ENCODE assay signal across 8 cellular contexts in the genomic region with DNA sequence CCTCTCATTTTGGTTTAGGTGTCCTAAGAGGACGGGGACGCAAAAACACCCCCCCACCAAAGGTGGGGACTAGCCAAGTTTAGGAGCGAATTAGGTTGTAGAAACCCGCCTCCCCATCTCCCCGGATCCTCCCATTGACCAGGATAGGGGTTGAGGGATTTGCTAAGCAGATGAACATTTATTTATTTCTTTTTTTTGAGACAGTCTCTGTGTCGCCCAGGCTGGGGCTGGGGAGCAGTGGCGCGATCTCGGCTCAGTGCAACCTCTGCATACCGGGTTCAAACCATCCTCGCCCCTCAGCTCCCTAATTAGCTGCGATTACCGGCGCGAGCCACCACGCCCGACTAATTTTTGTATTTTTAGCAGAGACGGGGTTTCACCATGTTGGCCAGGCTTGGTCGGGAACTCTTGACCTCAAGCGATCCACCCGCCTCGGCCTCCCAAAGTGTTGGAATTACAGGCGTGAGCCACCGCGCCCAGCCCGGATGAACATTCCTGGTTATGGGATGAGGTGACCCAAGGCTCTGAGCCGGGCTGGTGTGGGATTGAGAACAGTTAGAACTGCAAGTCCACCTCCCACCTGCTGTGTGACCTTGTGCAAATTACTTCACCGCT. TPM values are rescaled to one million over a fixed set of nuclear protein-coding genes. Genes with fewer than 3 reads are reported as not detected.
DNase-seq lines count a peak whose midpoint lies in the region; ATAC-seq and TF ChIP-seq lines count a peak whose summit lies in the region.

No MANE protein-coding gene starts in this region.

- H3T11ph ChIP-seq in H9 (ENCODE audit: low read length), result no peak overlapping the region

- no CpG with 5 or more reads among the region's 28 CpGs for WGBS in H9 (ENCODE audit: extremely low coverage, insufficient read length, low lambda C conversion rate)

- no peaks in the 10 kb centered on the region for H3K27me3 ChIP-seq in BJ (ENCODE audit: control insufficient read depth, insufficient read depth, low read length)
- no peaks in the 10 kb centered on the region for H3K27me3 ChIP-seq in H9 (ENCODE audit: insufficient read depth, low read length)

- no peak overlapping the region for H2AK5ac ChIP-seq in H9 (ENCODE audit: insufficient read length, low read length)

- no peak overlapping the region for H2AFZ ChIP-seq in H9 (ENCODE audit: low read length)

- H3K56ac ChIP-seq in H9 (ENCODE audit: insufficient read length, low read depth, low read length), result no peak overlapping the region

- H3K4me2 ChIP-seq in H9 (ENCODE audit: insufficient read depth, insufficient read length, low read length), result peak overlapping the region; percentile 79

- POLR2A ChIA-PET in BJ (lab: Charles Lee), result no interaction called here
- POLR2A ChIA-PET in activated CD8-positive, alpha-beta T cell treated with anti-CD3 and anti-CD28 coated beads for 36 hours (lab: Charles Lee), result interaction anchor here (1.0 to 1.2 kb wide), 2 partner anchors 9 to 12 kb away, joined by 3 to 8 read pairs; no protein-coding TSS in a partner anchor

- H4K91ac ChIP-seq in H9 (ENCODE audit: insufficient read length, low read depth, low read length), result no peak overlapping the region

- no peaks in the 10 kb centered on the region for H3K23me2 ChIP-seq in H9 (ENCODE audit: insufficient read length, low read depth, low read length, poor library complexity, severe bottlenecking)

- H3K4me3 ChIP-seq in BJ (ENCODE audit: low read depth, low read length), result peak overlapping the region; percentile 90

- peaks cover 37 to 40% of the 10 kb centered on the region in 2 experiments for H3K4me1 Mint-ChIP-seq in H9
- peaks cover 44% of the 10 kb centered on the region for H3K4me1 Mint-ChIP-seq in activated CD8-positive, alpha-beta T cell treated with anti-CD3 and anti-CD28 coated beads for 36 hours (ENCODE audit: low read depth)

- peak overlapping the region; percentile 43; the same call in 1 of the 2 replicates for H3K14ac ChIP-seq in H9 (ENCODE audit: insufficient read depth, low read length)

- intact Hi-C loops in activated CD8-positive, alpha-beta T cell treated with anti-CD3 and anti-CD28 coated beads for 36 hours (cut with micrococcal nuclease), result no loop called here
- intact Hi-C loops in head of caudate nucleus (cut with DNase I), result loop anchor here (5.0 kb wide), 1 partner anchor 53 kb away; the partner anchor contains the start of gene ZNF616

- no peak for TF ChIP-seq CTCF in BJ (IDR thresholded peaks at IDR 0.05; ENCODE audit: insufficient read depth, low read depth, low read length)
- no peak for TF ChIP-seq CTCF in H9 (conservative IDR thresholded peaks at IDR 0.05)
- TF ChIP-seq CTCF in activated CD8-positive, alpha-beta T cell treated with anti-CD3 and anti-CD28 coated beads for 36 hours (IDR thresholded peaks at IDR 0.05), result no peak

- H3K4ac ChIP-seq in H9 (ENCODE audit: low read depth, low read length), result no peak overlapping the region

- H3K23ac ChIP-seq in H9 (ENCODE audit: insufficient read length, low read depth, low read length), result no peak overlapping the region

- peaks cover 6% of the 10 kb centered on the region for H3K36me3 ChIP-seq in BJ (ENCODE audit: control insufficient read depth, insufficient read depth, low read length)

- H4K20me1 ChIP-seq in H9 (ENCODE audit: control insufficient read depth, insufficient read depth, insufficient read length), result no peaks in the 10 kb centered on the region

- no peaks in the 10 kb centered on the region for H3K9me3 Mint-ChIP-seq in H9
- no peaks in the 10 kb centered on the region for H3K9me3 Mint-ChIP-seq in activated CD8-positive, alpha-beta T cell treated with anti-CD3 and anti-CD28 coated beads for 36 hours

- no peak for ATAC-seq in activated CD8-positive, alpha-beta T cell treated with anti-CD3 and anti-CD28 coated beads for 36 hours
- ATAC-seq in HG02884 (IDR thresholded peaks at IDR 0.05; ENCODE audit: unreplicated experiment) (no peak), HG03432 (IDR thresholded peaks at IDR 0.05; ENCODE audit: unreplicated experiment) (no peak)

- H2BK20ac ChIP-seq in H9 (ENCODE audit: low read depth, low read length, poor library complexity, severe bottlenecking), result no peak overlapping the region

- peaks cover 21 to 40% (median 38%) of the 10 kb centered on the region in 3 experiments for H3K36me3 Mint-ChIP-seq in H9 (ENCODE audit: insufficient read depth in 1 of 3, low read depth in 3 of 3)
- peaks cover 38% of the 10 kb centered on the region for H3K36me3 Mint-ChIP-seq in activated CD8-positive, alpha-beta T cell treated with anti-CD3 and anti-CD28 coated beads for 36 hours (ENCODE audit: low read depth)

- peak overlapping the region; percentile 86 to 100 (median 100) for H3K27ac Mint-ChIP-seq in H9
- H3K27ac Mint-ChIP-seq in activated CD8-positive, alpha-beta T cell treated with anti-CD3 and anti-CD28 coated beads for 36 hours, result peak overlapping the region; percentile 98

- H3K9ac ChIP-seq in H9 (ENCODE audit: extremely low read depth, insufficient read length, low read length), result peak overlapping the region; percentile 86

- no peak overlapping the region for H3K18ac ChIP-seq in H9 (ENCODE audit: insufficient read length, low read depth, low read length)

- H2BK12ac ChIP-seq in H9 (ENCODE audit: insufficient read length, low read depth, low read length), result no peak overlapping the region

- no peak overlapping the region for H2BK15ac ChIP-seq in H9 (ENCODE audit: low read depth, low read length)

- no peak overlapping the region for H2BK120ac ChIP-seq in H9 (ENCODE audit: low read depth, low read length, poor library complexity, severe bottlenecking)

- no peaks in the 10 kb centered on the region for H3K27me3 Mint-ChIP-seq in H9 (ENCODE audit: low read depth)
- no peaks in the 10 kb centered on the region for H3K27me3 Mint-ChIP-seq in activated CD8-positive, alpha-beta T cell treated with anti-CD3 and anti-CD28 coated beads for 36 hours

- no peak for TF ChIP-seq POLR2A in erythroblast (IDR thresholded peaks at IDR 0.05; ENCODE audit: low read length)

- peak overlapping the region; percentile 96 to 99 for H3K4me3 Mint-ChIP-seq in H9
- peak overlapping the region; percentile 93 for H3K4me3 Mint-ChIP-seq in activated CD8-positive, alpha-beta T cell treated with anti-CD3 and anti-CD28 coated beads for 36 hours

- H3K79me2 ChIP-seq in H9 (ENCODE audit: insufficient read depth, low read length), result peaks cover 37% of the 10 kb centered on the region

- CTCF ChIA-PET in BJ (lab: Yijun Ruan, JAX), result no interaction called here
- CTCF ChIA-PET in activated CD8-positive, alpha-beta T cell treated with anti-CD3 and anti-CD28 coated beads for 36 hours (lab: Charles Lee), result interaction anchor here (0.9 kb wide), 1 partner anchor 9 kb away, joined by 3 read pairs; no protein-coding TSS in a partner anchor

- peaks cover 7% of the 10 kb centered on the region for H3K79me1 ChIP-seq in H9 (ENCODE audit: insufficient read depth, low read depth, low read length, poor library complexity, severe bottlenecking)

- H3K9me3 ChIP-seq in H9 (ENCODE audit: control insufficient read depth, low read depth, low read length), result no peaks in the 10 kb centered on the region

- peaks cover 7% of the 10 kb centered on the region; the same call in 1 of the 2 replicates for H3K4me1 ChIP-seq in H9 (ENCODE audit: insufficient read depth, low read length)

- no peak overlapping the region for H3K27ac ChIP-seq in H9 (ENCODE audit: insufficient read length, low read depth, low read length)

- H4K5ac ChIP-seq in H9 (ENCODE audit: insufficient read length, low read depth, low read length), result no peak overlapping the region

- no peak overlapping the region for H4K8ac ChIP-seq in H9 (replicated peaks; ENCODE audit: insufficient read length, low read depth, low read length)

- H2BK5ac ChIP-seq in H9 (ENCODE audit: insufficient read length, low read length), result no peak overlapping the region

- DNase-seq in BJ (ENCODE audit: low read depth) (no peak), H9 (no peak), head of caudate nucleus (peak in 32 of 42 donors; percentile 10 to 73 (median 45)), pons (ENCODE audit: low spot score) (peak; percentile 22), erythroblast (lab: John Stamatoyannopoulos, UW) (no peak)
- DNase-seq in activated CD8-positive, alpha-beta T cell treated with anti-CD3 and anti-CD28 coated beads for 36 hours, result no peak

RNA-seq across cellular contexts. Expression of gene PPP2R1A, which starts 0.9 kb away (rescaled TPM):
- 146 and 269 TPM in 2 replicates for polyA plus RNA-seq in BJ (2011; rRNA removed)
- polyA minus RNA-seq in BJ (2011; rRNA and poly(A)+ RNA removed), result 347 and 506 TPM in 2 replicates
- 423 and 432 TPM in 2 replicates for total RNA-seq in H9 (2021)
- total RNA-seq in activated CD8-positive, alpha-beta T cell treated with anti-CD3 and anti-CD28 coated beads for 36 hours, result 100 to 1,000 TPM; 236 to 237 TPM

RNA-seq across cellular contexts. Expression of gene ZNF836, which starts 19.4 kb away (rescaled TPM):
- 1.5 and 2.0 TPM in 2 replicates for polyA plus RNA-seq in BJ (2011; rRNA removed)
- 1.5 and 2.6 TPM in 2 replicates for polyA minus RNA-seq in BJ (2011; rRNA and poly(A)+ RNA removed)
- total RNA-seq in H9 (2021), result 17.4 and 18.3 TPM in 2 replicates
- total RNA-seq in activated CD8-positive, alpha-beta T cell treated with anti-CD3 and anti-CD28 coated beads for 36 hours, result 10 to 100 TPM; 10.3 to 12.6 TPM

RNA-seq across cellular contexts. Expression of gene ZNF616, which starts 51.0 kb away (rescaled TPM):
- polyA plus RNA-seq in BJ (2011; rRNA removed), result 2.6 and 3.1 TPM in 2 replicates
- polyA minus RNA-seq in BJ (2011; rRNA and poly(A)+ RNA removed), result 3.2 and 5.2 TPM in 2 replicates
- total RNA-seq in H9 (2021), result 31.3 and 32.0 TPM in 2 replicates
- total RNA-seq in activated CD8-positive, alpha-beta T cell treated with anti-CD3 and anti-CD28 coated beads for 36 hours, result 10 to 100 TPM; 11.2 to 11.7 TPM

Comparison
In these comparisons a context has a peak if more than half of its experiments do, and no peak if none do; other contexts are left out.
1. DNase-seq: peak in head of caudate nucleus (32 of 42) and pons (single experiment); none in BJ (single experiment), H9 (single experiment), activated CD8-positive, alpha-beta T cell treated with anti-CD3 and anti-CD28 coated beads for 36 hours (single experiment) and erythroblast (0 of 2).